ENCODE assay signal across 19 cellular contexts in genomic region chr4:69749771-69750170, GRCh38. TPM values are rescaled to one million over a fixed set of nuclear protein-coding genes. Genes with fewer than 3 reads are reported as not detected.
DNase-seq lines count a peak whose midpoint lies in the region; ATAC-seq, FAIRE-seq and TF ChIP-seq lines count a peak whose summit lies in the region.
"Had no signal": no experiment of that assay in that cellular context is flagged by ENCODE, and none has a peak within 500 bp of the region (broad histone marks: within the 10 kb centered on the region; RNA-seq: fewer than 3 reads in every experiment).

No MANE protein-coding gene starts in this region.

- no peak for FAIRE-seq in astrocyte (lab: Jason Lieb, UNC)

- no peaks in the 10 kb centered on the region for H3K27me3 Mint-ChIP-seq in astrocyte (ENCODE audit: low read depth, unreplicated experiment)
- H3K27me3 Mint-ChIP-seq: activated B cell treated with CpG ODN at 0.5 μM for 24 hours; brain; CD4-positive, alpha-beta memory T cell; memory B cell had no signal

- no peaks in the 10 kb centered on the region for H3K27me3 ChIP-seq in ACC112 (ENCODE audit: insufficient read depth, low read length)
- H3K27me3 ChIP-seq in astrocyte (ENCODE audit: insufficient read depth, low read length) = no peaks in the 10 kb centered on the region
- H3K27me3 ChIP-seq in aorta (ENCODE audit: control insufficient read depth in 1 of 2, insufficient read depth in 2 of 2, low read length in 1 of 2) = no peaks in the 10 kb centered on the region
- H3K27me3 ChIP-seq: Peyer's patch had no signal

- H3K9me3 ChIP-seq in astrocyte (ENCODE audit: insufficient read depth, low read depth, low read length) = no peaks in the 10 kb centered on the region
- peaks cover 2% of the 10 kb centered on the region for H3K9me3 ChIP-seq in aorta (ENCODE audit: control insufficient read depth, low read length)
- H3K9me3 ChIP-seq: Peyer's patch had no signal

- H3K4me1 ChIP-seq in ACC112 (ENCODE audit: control insufficient read depth, insufficient read depth, low read length, unreplicated experiment) = peaks cover 48% of the 10 kb centered on the region
- no peaks in the 10 kb centered on the region for H3K4me1 ChIP-seq in astrocyte (ENCODE audit: insufficient read depth, low read length)
- H3K4me1 ChIP-seq in aorta (ENCODE audit: control insufficient read depth in 1 of 2, insufficient read depth in 2 of 2, low read length in 2 of 2) = no peaks in the 10 kb centered on the region
- H3K4me1 ChIP-seq: Peyer's patch had no signal

- no peaks in the 10 kb centered on the region for H3K36me3 Mint-ChIP-seq in astrocyte (ENCODE audit: low read depth, unreplicated experiment)
- H3K36me3 Mint-ChIP-seq: brain, memory B cell had no signal

- ATAC-seq in aorta (ENCODE audit: low FRiP score) = no peak
- ATAC-seq: GM23338 had no signal

- H3K4me3 ChIP-seq in ACC112 (ENCODE audit: low read depth, low read length) = peak overlapping the region; percentile 18; the same call in 1 of the 2 replicates
- no peak overlapping the region for H3K4me3 ChIP-seq in astrocyte (ENCODE audit: insufficient read depth, low read depth, low read length)
- no peak overlapping the region for H3K4me3 ChIP-seq in aorta (ENCODE audit: low read length in 2 of 2)
- H3K4me3 ChIP-seq: GM23338, Peyer's patch had no signal

- H4K20me1 ChIP-seq in astrocyte (ENCODE audit: insufficient read depth, low read length) = no peaks in the 10 kb centered on the region

- H3K79me2 ChIP-seq in ACC112 (ENCODE audit: control insufficient read depth, insufficient read depth, low read length, unreplicated experiment) (no peaks in the 10 kb centered on the region), astrocyte (ENCODE audit: insufficient read depth, low read length) (no peaks in the 10 kb centered on the region)

- H3K27ac ChIP-seq in ACC112 (ENCODE audit: low read depth, low read length) (peak overlapping the region; percentile 55), astrocyte (ENCODE audit: low read depth, low read length) (no peak overlapping the region), aorta (ENCODE audit: low read depth in 1 of 2, low read length in 2 of 2) (no peak overlapping the region)
- H3K27ac ChIP-seq: Peyer's patch had no signal

- H3K4me1 Mint-ChIP-seq in astrocyte (ENCODE audit: low read depth, unreplicated experiment) = peaks cover 19% of the 10 kb centered on the region
- H3K4me1 Mint-ChIP-seq: activated B cell treated with CpG ODN at 0.5 μM for 24 hours, brain, GM23338, memory B cell, neural crest cell had no signal

- H3K27ac Mint-ChIP-seq in astrocyte (ENCODE audit: unreplicated experiment) = no peak overlapping the region
- H3K27ac Mint-ChIP-seq: activated B cell treated with CpG ODN at 0.5 μM for 24 hours; brain; CD4-positive, alpha-beta memory T cell; GM23338; memory B cell had no signal

- intact Hi-C loops in aorta (cut with DNase I) = no loop called here

- H3K9me3 Mint-ChIP-seq in astrocyte (ENCODE audit: unreplicated experiment) = peaks cover 3% of the 10 kb centered on the region
- H3K9me3 Mint-ChIP-seq: activated B cell treated with CpG ODN at 0.5 μM for 24 hours, GM23338, neural crest cell had no signal

- H3K4me2 ChIP-seq in astrocyte (ENCODE audit: low read length) = no peak overlapping the region
- H3K4me2 ChIP-seq: GM23338 had no signal

- DNase-seq in NCI-H226 (peak; percentile 71), astrocyte (ENCODE audit: low read depth) (peak; percentile 48), iris pigment epithelial cell (ENCODE audit: low read depth) (peak; percentile 90), 8988T (no peak), aorta (no peak), NCI-H1105 (lab: John Stamatoyannopoulos, UW) (no peak)
- no peak for DNase-seq in stimulated activated naive CD4-positive, alpha-beta T cell treated with Interleukin-2 at 50 U/mL for 16 hours (lab: John Stamatoyannopoulos, UW)
- DNase-seq: activated B cell treated with CpG ODN at 0.5 μM for 24 hours; CD4-positive, alpha-beta memory T cell; NCI-H2081; NCI-H524; Peyer's patch; stimulated activated CD4-positive, alpha-beta T cell treated with anti-CD3 and anti-CD28 coated beads, Interleukin-1b, Interleukin-23, amount 100 ng/mL, for 48 hours; T-helper 1 cell had no signal

- TF ChIP-seq CTCF in astrocyte (IDR thresholded peaks at IDR 0.05; ENCODE audit: insufficient read depth, low read depth, low read length) = no peak

- H3K36me3 ChIP-seq in ACC112 (ENCODE audit: insufficient read depth, low read length) (peaks cover 18% of the 10 kb centered on the region), astrocyte (ENCODE audit: insufficient read depth, low read length) (no peaks in the 10 kb centered on the region), aorta (ENCODE audit: control insufficient read depth in 1 of 2, insufficient read depth in 2 of 2, low read length in 1 of 2) (no peaks in the 10 kb centered on the region)

- no peak overlapping the region for H3K4me3 Mint-ChIP-seq in astrocyte (ENCODE audit: unreplicated experiment)
- H3K4me3 Mint-ChIP-seq: activated B cell treated with CpG ODN at 0.5 μM for 24 hours; brain; CD4-positive, alpha-beta memory T cell; GM23338; memory B cell; neural crest cell had no signal

- WGBS in aorta, 2 donors = 61 to 62% methylated on average over 2 of the region's 2 CpGs

- no peak overlapping the region for H2AFZ ChIP-seq in ACC112 (ENCODE audit: low read length, unreplicated experiment)
- no peak overlapping the region for H2AFZ ChIP-seq in astrocyte (ENCODE audit: low read depth, low read length)
- H2AFZ ChIP-seq: GM23338 had no signal

- H3K9ac ChIP-seq in astrocyte (ENCODE audit: low read length) = no peak overlapping the region

RNA-seq across cellular contexts. Expression of gene SULT1B1, which starts 10.6 kb away (rescaled TPM):
- total RNA-seq in astrocyte = 0.11 and 0.24 TPM in 2 replicates
- 1 to 10 TPM; 2.2 to 2.4 TPM for total RNA-seq in aorta
- 10 to 100 TPM in 1 of 2 donors, under 1 TPM in 1; 0.38 to 15.7 TPM for polyA plus RNA-seq in aorta
- total RNA-seq: GM23338, neural crest cell had no signal
- polyA plus RNA-seq: GM23338 had no signal

Comparison
In these comparisons a context has a peak if more than half of its experiments do, and no peak if none do; other contexts are left out.
1. DNase-seq: peak in NCI-H226 (single experiment), astrocyte (single experiment) and iris pigment epithelial cell (single experiment); none in 8988T (single experiment), aorta (0 of 2), NCI-H1105 (single experiment) and stimulated activated naive CD4-positive, alpha-beta T cell treated with Interleukin-2 at 50 U/mL for 16 hours (single experiment).